Comparison of ENCODE assay signal across 9 cellular contexts in genomic region chr3:50316657-50317242, GRCh38. TPM values are rescaled to one million over a fixed set of nuclear protein-coding genes. Genes with fewer than 3 reads are reported as not detected.
DNase-seq lines count a peak whose midpoint lies in the region; ATAC-seq, FAIRE-seq and TF ChIP-seq lines count a peak whose summit lies in the region.
"Had no signal": no experiment of that assay in that cellular context is flagged by ENCODE, and none has a peak within 500 bp of the region (broad histone marks: within the 10 kb centered on the region; RNA-seq: fewer than 3 reads in every experiment).

No MANE protein-coding gene starts in this region.

- CTCF ChIA-PET in activated CD8-positive, alpha-beta memory T cell treated with anti-CD3 and anti-CD28 coated beads, Interleukin-2, amount 10 ng/mL, durations not matched to agents 7 days and 5 days (lab: Charles Lee) = interaction anchor here (0.6 to 18.0 kb wide), 7 partner anchors 17 to 122 kb away, joined by 3 to 266 read pairs (median 5); partner anchors contain the start of genes HYAL1, HYAL3, IFRD2 and NAA80

- peak overlapping the region; percentile 91 for H3K27ac Mint-ChIP-seq in activated CD8-positive, alpha-beta memory T cell treated with anti-CD3 and anti-CD28 coated beads, Interleukin-2, amount 10 ng/mL, durations not matched to agents 7 days and 5 days

- no peaks in the 10 kb centered on the region for H3K9me3 Mint-ChIP-seq in activated CD8-positive, alpha-beta memory T cell treated with anti-CD3 and anti-CD28 coated beads, Interleukin-2, amount 10 ng/mL, durations not matched to agents 7 days and 5 days (ENCODE audit: low read depth)

- peaks cover 48% of the 10 kb centered on the region for H3K4me1 Mint-ChIP-seq in activated CD8-positive, alpha-beta memory T cell treated with anti-CD3 and anti-CD28 coated beads, Interleukin-2, amount 10 ng/mL, durations not matched to agents 7 days and 5 days

- peak; percentile 37 for DNase-seq in DMS 273 (lab: John Stamatoyannopoulos, UW; ENCODE audit: unreplicated experiment)
- DNase-seq in DMS 273 treated with DMSO at 0.1 percent for 48 hours (lab: John Stamatoyannopoulos, UW) = no peak
- DNase-seq in activated CD8-positive, alpha-beta memory T cell treated with anti-CD3 and anti-CD28 coated beads, Interleukin-2, amount 10 ng/mL, durations not matched to agents 7 days and 5 days = peak; percentile 94
- DNase-seq in glomerular visceral epithelial cell (ENCODE audit: extremely low spot score) = peak; percentile 87
- DNase-seq in stimulated activated CD8-positive, alpha-beta memory T cell treated with anti-CD3 and anti-CD28 coated beads, Interleukin-15, amount 100 ng/mL, for 48 hours (ENCODE audit: low read depth in 2 of 2) = peak; percentile 56
- DNase-seq in GM12892 (ENCODE audit: insufficient read length) = no peak
- no peak for DNase-seq in posterior vena cava (ENCODE audit: low spot score)
- DNase-seq in AML-193 (lab: John Stamatoyannopoulos, UW) = no peak

- ATAC-seq in activated CD8-positive, alpha-beta memory T cell treated with anti-CD3 and anti-CD28 coated beads, Interleukin-2, amount 10 ng/mL, durations not matched to agents 7 days and 5 days = peak; percentile 82

- peaks cover 3% of the 10 kb centered on the region for H3K36me3 Mint-ChIP-seq in activated CD8-positive, alpha-beta memory T cell treated with anti-CD3 and anti-CD28 coated beads, Interleukin-2, amount 10 ng/mL, durations not matched to agents 7 days and 5 days

- H3K27me3 Mint-ChIP-seq in activated CD8-positive, alpha-beta memory T cell treated with anti-CD3 and anti-CD28 coated beads, Interleukin-2, amount 10 ng/mL, durations not matched to agents 7 days and 5 days = no peaks in the 10 kb centered on the region

- peak overlapping the region; percentile 60 for H3K4me3 Mint-ChIP-seq in activated CD8-positive, alpha-beta memory T cell treated with anti-CD3 and anti-CD28 coated beads, Interleukin-2, amount 10 ng/mL, durations not matched to agents 7 days and 5 days

- intact Hi-C loops in posterior vena cava (cut with DNase I) = no loop called here

- no peak for TF ChIP-seq POLR2A in GM12892 (IDR thresholded peaks at IDR 0.05; ENCODE audit: low read depth, low read length)

- FAIRE-seq in GM12892 (lab: Jason Lieb, UNC) = no peak

RNA-seq across cellular contexts. Expression of gene HYAL2, which starts 5.8 kb away (rescaled TPM):
- 1 to 10 TPM; 7.4 TPM for total RNA-seq in activated CD8-positive, alpha-beta memory T cell treated with anti-CD3 and anti-CD28 coated beads, Interleukin-2, amount 10 ng/mL, durations not matched to agents 7 days and 5 days
- 5.8 TPM for polyA plus RNA-seq in GM12892 (2012; ENCODE audit: missing spikeins)
- total RNA-seq in posterior vena cava = 100 to 1,000 TPM in 1 of 2 donors, 10 to 100 TPM in 1; 95.2 to 130 TPM

RNA-seq across cellular contexts. Expression of gene TUSC2, which starts 11.3 kb away (rescaled TPM):
- 10 to 100 TPM; 20.4 to 25.0 TPM for total RNA-seq in activated CD8-positive, alpha-beta memory T cell treated with anti-CD3 and anti-CD28 coated beads, Interleukin-2, amount 10 ng/mL, durations not matched to agents 7 days and 5 days
- polyA plus RNA-seq in GM12892 (2012; ENCODE audit: missing spikeins) = 17.0 TPM
- total RNA-seq in posterior vena cava = 10 to 100 TPM; 19.1 to 22.4 TPM

RNA-seq across cellular contexts. Expression of gene HYAL1, which starts 13.4 kb away (rescaled TPM):
- total RNA-seq in activated CD8-positive, alpha-beta memory T cell treated with anti-CD3 and anti-CD28 coated beads, Interleukin-2, amount 10 ng/mL, durations not matched to agents 7 days and 5 days = under 1 TPM; 0.14 to 0.15 TPM
- 0.49 TPM for polyA plus RNA-seq in GM12892 (2012; ENCODE audit: missing spikeins)
- 10 to 100 TPM; 10.6 to 11.7 TPM for total RNA-seq in posterior vena cava
- total RNA-seq: mononuclear cell had no signal

RNA-seq across cellular contexts. Expression of gene HYAL3, which starts 17.5 kb away (rescaled TPM):
- 10 to 100 TPM; 13.0 to 14.3 TPM for total RNA-seq in activated CD8-positive, alpha-beta memory T cell treated with anti-CD3 and anti-CD28 coated beads, Interleukin-2, amount 10 ng/mL, durations not matched to agents 7 days and 5 days
- 1.2 TPM for polyA plus RNA-seq in GM12892 (2012; ENCODE audit: missing spikeins)
- 1 to 10 TPM; 2.5 to 3.9 TPM for total RNA-seq in posterior vena cava

RNA-seq across cellular contexts. Expression of gene NAA80, which starts 17.5 kb away (rescaled TPM):
- total RNA-seq in activated CD8-positive, alpha-beta memory T cell treated with anti-CD3 and anti-CD28 coated beads, Interleukin-2, amount 10 ng/mL, durations not matched to agents 7 days and 5 days = 10 to 100 TPM; 23.1 to 37.3 TPM
- 9.8 TPM for polyA plus RNA-seq in GM12892 (2012; ENCODE audit: missing spikeins)
- 10 to 100 TPM in 1 of 2 donors, 1 to 10 TPM in 1; 9.1 to 11.1 TPM for total RNA-seq in posterior vena cava

Comparison
In these comparisons a context has a peak if more than half of its experiments do, and no peak if none do; other contexts are left out.
1. DNase-seq: peak in DMS 273 (single experiment), activated CD8-positive, alpha-beta memory T cell treated with anti-CD3 and anti-CD28 coated beads, Interleukin-2, amount 10 ng/mL, durations not matched to agents 7 days and 5 days (single experiment), glomerular visceral epithelial cell (single experiment) and stimulated activated CD8-positive, alpha-beta memory T cell treated with anti-CD3 and anti-CD28 coated beads, Interleukin-15, amount 100 ng/mL, for 48 hours (2 of 2); none in DMS 273 treated with DMSO at 0.1 percent for 48 hours (single experiment), GM12892 (single experiment), posterior vena cava (single experiment) and AML-193 (0 of 2).
2. RNA of gene HYAL2, which starts 5.8 kb away (total RNA-seq): 95.2 to 130 TPM in posterior vena cava; 7.4 TPM in activated CD8-positive, alpha-beta memory T cell treated with anti-CD3 and anti-CD28 coated beads, Interleukin-2, amount 10 ng/mL, durations not matched to agents 7 days and 5 days; every median in the first group is over 10 times any median in the second.
3. RNA of gene HYAL1, which starts 13.4 kb away (total RNA-seq): 10.6 to 11.7 TPM in posterior vena cava; 0.14 to 0.15 TPM in activated CD8-positive, alpha-beta memory T cell treated with anti-CD3 and anti-CD28 coated beads, Interleukin-2, amount 10 ng/mL, durations not matched to agents 7 days and 5 days; every median in the first group is over 10 times any median in the second.